In genomic region chr20:49700411-49701185, GRCh38 we compare ENCODE assay signal across 8 cellular contexts. TPM values are rescaled to one million over a fixed set of nuclear protein-coding genes. Genes with fewer than 3 reads are reported as not detected.
DNase-seq lines count a peak whose midpoint lies in the region; ATAC-seq and TF ChIP-seq lines count a peak whose summit lies in the region.

No MANE protein-coding gene starts in this region.

- no peaks in the 10 kb centered on the region for H3K36me3 ChIP-seq in right lobe of liver

- peaks cover 70% of the 10 kb centered on the region for H3K4me1 Mint-ChIP-seq in CD14-positive monocyte

- WGBS in right lobe of liver (ENCODE audit: insufficient coverage, low coverage, low lambda C conversion rate, missing lambda C conversion rate): 63% methylated on average over 6 of the region's 7 CpGs

- peaks cover 0 to 1% (median 1%) of the 10 kb centered on the region in 3 donors for H3K27me3 Mint-ChIP-seq in CD14-positive monocyte (ENCODE audit: low read depth in 3 of 3)

- ATAC-seq in right lobe of liver (peak; percentile 51 to 79 (median 66)), GM21619 (IDR thresholded peaks at IDR 0.05; ENCODE audit: unreplicated experiment) (no peak), HG02970 (IDR thresholded peaks at IDR 0.05; ENCODE audit: low FRiP score, unreplicated experiment) (no peak), GM21717 (IDR thresholded peaks at IDR 0.05; ENCODE audit: unreplicated experiment) (no peak)

- H3K27ac Mint-ChIP-seq in CD14-positive monocyte: peak overlapping the region; percentile 64 to 93 (median 83)

- TF ChIP-seq POLR2A in right lobe of liver (IDR thresholded peaks at IDR 0.05): no peak

- H3K27ac ChIP-seq in right lobe of liver: peak overlapping the region in 1 of 3 donors; percentile 37

- H3K4me3 ChIP-seq in astrocyte of the cerebellum (ENCODE audit: low read depth, low read length) (no peak overlapping the region), right lobe of liver (no peak overlapping the region)

- peaks cover 0 to 51% (median 26%) of the 10 kb centered on the region in 4 donors for H3K4me1 ChIP-seq in right lobe of liver

- no peaks in the 10 kb centered on the region for H3K27me3 ChIP-seq in right lobe of liver

- no peaks in the 10 kb centered on the region for H3K9me3 ChIP-seq in right lobe of liver

- in situ Hi-C loops in astrocyte of the cerebellum (cut with HindIII; ENCODE audit: low sequenced_read_pairs): no loop called here

- intact Hi-C loops in CD14-positive monocyte (cut with micrococcal nuclease) (no loop called here), right lobe of liver (cut with DNase I) (no loop called here)

- DNase-seq in CD14-positive monocyte (ENCODE audit: low spot score) (peak; percentile 79), LHCN-M2 (ENCODE audit: low read depth) (peak; percentile 81), astrocyte of the cerebellum (ENCODE audit: low read depth) (peak; percentile 41), right lobe of liver (no peak)
- no peak for DNase-seq in activated T-cell treated with anti-CD3 and anti-CD28 coated beads, Interleukin-2, amount 50 U/mL, for 1 hour

- H3K4me3 Mint-ChIP-seq in CD14-positive monocyte: no peak overlapping the region

- peaks cover 11 to 16% of the 10 kb centered on the region in 2 donors for H3K36me3 Mint-ChIP-seq in CD14-positive monocyte

- TF ChIP-seq CTCF in CD14-positive monocyte (IDR thresholded peaks at IDR 0.05) (no peak), astrocyte of the cerebellum (IDR thresholded peaks at IDR 0.05; ENCODE audit: low read depth, low read length, missing control alignments) (no peak), right lobe of liver (IDR thresholded peaks at IDR 0.05) (no peak)

- H3K9me3 Mint-ChIP-seq in CD14-positive monocyte: no peaks in the 10 kb centered on the region

RNA-seq across cellular contexts. Expression of gene B4GALT5, which starts 13.1 kb away (rescaled TPM):
- polyA plus RNA-seq in CD14-positive monocyte: 1 to 10 TPM; 2.4 to 2.7 TPM
- total RNA-seq in LHCN-M2 (2014; rRNA removed): 29.1 and 31.5 TPM in 2 replicates
- polyA plus RNA-seq in LHCN-M2 (2012): 12.1 TPM
- total RNA-seq in right lobe of liver: 10 to 100 TPM in 5 of 6 experiments, 1 to 10 TPM in 1; 9.5 to 32.6 (median 15.5) TPM

Comparison
In these comparisons a context has a peak if more than half of its experiments do, and no peak if none do; other contexts are left out.
1. DNase-seq: peak in CD14-positive monocyte (single experiment), LHCN-M2 (single experiment) and astrocyte of the cerebellum (single experiment); none in right lobe of liver (0 of 3) and activated T-cell treated with anti-CD3 and anti-CD28 coated beads, Interleukin-2, amount 50 U/mL, for 1 hour (single experiment).
2. ATAC-seq: peak in right lobe of liver (4 of 4); none in GM21619 (single experiment), HG02970 (single experiment) and GM21717 (single experiment).